ENCODE assay signal across 8 cellular contexts in genomic region chr3:48466386-48467109, GRCh38. TPM values are rescaled to one million over a fixed set of nuclear protein-coding genes. Genes with fewer than 3 reads are reported as not detected.
DNase-seq lines count a peak whose midpoint lies in the region; ATAC-seq and TF ChIP-seq lines count a peak whose summit lies in the region.

No MANE protein-coding gene starts in this region.

- H3K4me1 ChIP-seq in HEK293 (ENCODE audit: control insufficient read depth, insufficient read depth, low read length) (no peaks in the 10 kb centered on the region), endodermal cell (ENCODE audit: control insufficient read depth, insufficient read depth, low read length) (peaks cover 7% of the 10 kb centered on the region)

- no peak overlapping the region for H3K27ac ChIP-seq in HEK293 (ENCODE audit: extremely low read depth, low read depth, low read length)
- H3K27ac ChIP-seq in endodermal cell (ENCODE audit: low read depth, low read length) = peak overlapping the region; percentile 100

- intact Hi-C loops in Calu3 (cut with micrococcal nuclease; ENCODE audit: unreplicated experiment) = no loop called here

- POLR2A ChIA-PET in HEK293 (lab: Yijun Ruan, JAX) = interaction anchor here (0.6 to 0.7 kb wide), 3 partner anchors 8 to 41 kb away, joined by 3 to 4 read pairs (median 3); no protein-coding TSS in a partner anchor
- POLR2A ChIA-PET in naive thymus-derived CD8-positive, alpha-beta T cell (lab: Charles Lee) = interaction anchor here (0.6 to 3.8 kb wide), 13 partner anchors 10 to 169 kb away, joined by 3 to 33 read pairs (median 9); partner anchors contain the start of genes ATRIP, CCDC51, SHISA5 and SLC26A6

- TF ChIP-seq CTCF in Calu3 (IDR thresholded peaks at IDR 0.05; ENCODE audit: unreplicated experiment) (no peak), HEK293 (tag by site-specific recombination; IDR thresholded peaks at IDR 0.05) (no peak), endodermal cell (conservative IDR thresholded peaks at IDR 0.05) (no peak), omental fat pad (IDR thresholded peaks at IDR 0.05) (no peak)

- H3K4me3 Mint-ChIP-seq in Calu3 (ENCODE audit: low read depth, unreplicated experiment) (peak overlapping the region; percentile 74), endodermal cell (no peak overlapping the region)
- peak overlapping the region; percentile 84 to 93 (median 90) for H3K4me3 Mint-ChIP-seq in naive thymus-derived CD8-positive, alpha-beta T cell

- DNase-seq in Calu3 = no peak
- DNase-seq in T-helper 2 cell = peak in 3 of 5 experiments; percentile 11 to 71 (median 27)
- DNase-seq in endodermal cell = peak; percentile 50
- DNase-seq in naive thymus-derived CD8-positive, alpha-beta T cell = peak in 2 of 10 donors; percentile 19 to 27
- no peak for DNase-seq in NCI-H1105 treated with DMSO at 0.1 percent for 48 hours (lab: John Stamatoyannopoulos, UW)
- no peak for DNase-seq in superior temporal gyrus (ENCODE audit: extremely low spot score)
- DNase-seq in omental fat pad (ENCODE audit: low spot score) = no peak

- no peaks in the 10 kb centered on the region for H3K27me3 ChIP-seq in endodermal cell (ENCODE audit: control insufficient read depth, insufficient read depth, low read length, poor library complexity, severe bottlenecking)

- peak overlapping the region; percentile 77 for H3K9ac ChIP-seq in endodermal cell (ENCODE audit: extremely low read depth, low read length, poor library complexity, severe bottlenecking)

- H3K4me3 ChIP-seq in HEK293 (ENCODE audit: low read depth, low read length) (no peak overlapping the region), endodermal cell (ENCODE audit: low read length) (no peak overlapping the region)

- peak; percentile 59 for ATAC-seq in naive thymus-derived CD8-positive, alpha-beta T cell
- ATAC-seq in omental fat pad (ENCODE audit: low FRiP score) = no peak

- no peaks in the 10 kb centered on the region for H3K9me3 Mint-ChIP-seq in Calu3 (ENCODE audit: low read depth, unreplicated experiment)
- H3K9me3 Mint-ChIP-seq in endodermal cell = no peaks in the 10 kb centered on the region
- H3K9me3 Mint-ChIP-seq in naive thymus-derived CD8-positive, alpha-beta T cell = no peaks in the 10 kb centered on the region

- H3K36me3 ChIP-seq in HEK293 (ENCODE audit: control insufficient read depth in 2 of 2, insufficient read depth in 1 of 2, low read length in 2 of 2) (peaks cover 0 to 72% of the 10 kb centered on the region in 2 experiments; a peak in 2 of 3 replicates), endodermal cell (ENCODE audit: control insufficient read depth, insufficient read depth, low read length) (peaks cover 26% of the 10 kb centered on the region)

- 90 to 96% methylated on average over 10 to 19 of the region's 19 CpGs for WGBS in endodermal cell (ENCODE audit: insufficient coverage in 1 of 2, insufficient read length in 1 of 2), 2 experiments

- CTCF ChIA-PET in Calu3 (lab: Charles Lee) = interaction anchor here (0.5 to 0.6 kb wide), 2 partner anchors 83 to 1129 kb away, joined by 3 read pairs; no protein-coding TSS in a partner anchor
- CTCF ChIA-PET in HEK293 (lab: Yijun Ruan, JAX) = interaction anchor here (0.8 kb wide), 1 partner anchor 81 kb away, joined by 4 read pairs; no protein-coding TSS in a partner anchor

- BruUV-seq in Calu3 (replicated peaks; lab: Mats Ljungman, UMichigan) = TSS peak; percentile 76

- H3K27me3 Mint-ChIP-seq in Calu3 (ENCODE audit: unreplicated experiment) (no peaks in the 10 kb centered on the region), endodermal cell (ENCODE audit: insufficient read depth) (no peaks in the 10 kb centered on the region)
- H3K27me3 Mint-ChIP-seq in naive thymus-derived CD8-positive, alpha-beta T cell = no peaks in the 10 kb centered on the region

- H3K36me3 Mint-ChIP-seq in Calu3 (ENCODE audit: insufficient read depth, unreplicated experiment) (peaks cover 40% of the 10 kb centered on the region), endodermal cell (ENCODE audit: low read depth) (peaks cover 27% of the 10 kb centered on the region)
- peaks cover 0 to 22% (median 0%) of the 10 kb centered on the region in 3 donors for H3K36me3 Mint-ChIP-seq in naive thymus-derived CD8-positive, alpha-beta T cell

- peaks cover 18% of the 10 kb centered on the region for H3K4me1 Mint-ChIP-seq in Calu3 (ENCODE audit: low read depth, unreplicated experiment)
- peaks cover 16% of the 10 kb centered on the region for H3K4me1 Mint-ChIP-seq in endodermal cell
- peaks cover 21 to 65% (median 57%) of the 10 kb centered on the region in 4 donors for H3K4me1 Mint-ChIP-seq in naive thymus-derived CD8-positive, alpha-beta T cell

- H3K9me3 ChIP-seq in HEK293 (ENCODE audit: control insufficient read depth, insufficient read depth, low read depth, low read length) (no peaks in the 10 kb centered on the region), endodermal cell (ENCODE audit: control insufficient read depth, low read length) (no peaks in the 10 kb centered on the region)

- peak overlapping the region; percentile 100 for H3K27ac Mint-ChIP-seq in Calu3 (ENCODE audit: unreplicated experiment)
- H3K27ac Mint-ChIP-seq in endodermal cell = peak overlapping the region; percentile 98
- peak overlapping the region; percentile 79 to 100 (median 96) for H3K27ac Mint-ChIP-seq in naive thymus-derived CD8-positive, alpha-beta T cell

TF ChIP-seq in HEK293, 187 proteins besides CTCF, POLR2A, EP300 and RAD21:
- TF ChIP-seq GLIS1 (tag by site-specific recombination; IDR thresholded peaks at IDR 0.05) (peak; percentile 76), GLIS2 (tag by site-specific recombination; IDR thresholded peaks at IDR 0.05) (0 out of 2 replicates have a peak, but pooled peaks have one; percentile 16), ZNF596 (tag by site-specific recombination; IDR thresholded peaks at IDR 0.05) (no peak), ZNF280D (tag by site-specific recombination; IDR thresholded peaks at IDR 0.05) (no peak)

RNA-seq across cellular contexts. Expression of gene ATRIP, which starts 20.0 kb away (rescaled TPM):
- total RNA-seq in Calu3 (2022) (12.5 and 13.7 TPM in 2 replicates), endodermal cell (10 to 100 TPM; 11.7 to 16.1 TPM), omental fat pad (1 to 10 TPM; 4.0 to 6.5 (median 5.5) TPM)
- polyA plus RNA-seq in endodermal cell (2013, experiment 1 of 2) = 11.6 TPM
- 15.2 TPM for polyA plus RNA-seq in endodermal cell (2013, experiment 2 of 2)
- total RNA-seq in naive thymus-derived CD8-positive, alpha-beta T cell = 10 to 100 TPM; 13.2 to 13.5 TPM
- polyA plus RNA-seq in naive thymus-derived CD8-positive, alpha-beta T cell = 10 to 100 TPM in 2 of 3 donors, 1 to 10 TPM in 1; 8.9 to 17.5 (median 13.1) TPM

RNA-seq across cellular contexts. Expression of gene TMA7, which starts 26.5 kb away (rescaled TPM):
- total RNA-seq in Calu3 (2022) = 139 and 171 TPM in 2 replicates
- total RNA-seq in endodermal cell = 100 to 1,000 TPM; 290 to 326 TPM
- polyA plus RNA-seq in endodermal cell (2013, experiment 1 of 2) = 420 TPM
- 414 TPM for polyA plus RNA-seq in endodermal cell (2013, experiment 2 of 2)
- 100 to 1,000 TPM; 274 to 291 TPM for total RNA-seq in naive thymus-derived CD8-positive, alpha-beta T cell
- 100 to 1,000 TPM; 714 to 931 (median 847) TPM for polyA plus RNA-seq in naive thymus-derived CD8-positive, alpha-beta T cell
- 100 to 1,000 TPM; 239 to 266 (median 255) TPM for total RNA-seq in omental fat pad

RNA-seq across cellular contexts. Expression of gene CCDC51, which starts 26.6 kb away (rescaled TPM):
- total RNA-seq in Calu3 (2022) (18.9 and 19.9 TPM in 2 replicates), endodermal cell (10 to 100 TPM; 14.5 to 14.6 TPM), omental fat pad (10 to 100 TPM; 11.6 to 15.1 (median 13.6) TPM)
- polyA plus RNA-seq in endodermal cell (2013, experiment 1 of 2) = 15.2 TPM
- polyA plus RNA-seq in endodermal cell (2013, experiment 2 of 2) = 14.4 TPM
- 1 to 10 TPM; 4.6 to 4.7 TPM for total RNA-seq in naive thymus-derived CD8-positive, alpha-beta T cell
- 10 to 100 TPM in 2 of 3 donors, 1 to 10 TPM in 1; 8.6 to 12.9 (median 11.8) TPM for polyA plus RNA-seq in naive thymus-derived CD8-positive, alpha-beta T cell

RNA-seq across cellular contexts. Expression of gene PLXNB1, which starts 36.7 kb away (rescaled TPM):
- total RNA-seq in Calu3 (2022) (174 and 175 TPM in 2 replicates), endodermal cell (100 to 1,000 TPM; 175 to 216 TPM), omental fat pad (10 to 100 TPM; 66.7 to 91.3 (median 77.1) TPM)
- 165 TPM for polyA plus RNA-seq in endodermal cell (2013, experiment 1 of 2)
- 157 TPM for polyA plus RNA-seq in endodermal cell (2013, experiment 2 of 2)
- total RNA-seq in naive thymus-derived CD8-positive, alpha-beta T cell = 1 to 10 TPM; 2.0 to 3.2 TPM
- polyA plus RNA-seq in naive thymus-derived CD8-positive, alpha-beta T cell = not detected

RNA-seq across cellular contexts. Expression of gene SHISA5, which starts 37.4 kb away (rescaled TPM):
- total RNA-seq in Calu3 (2022) = 192 and 287 TPM in 2 replicates
- 100 to 1,000 TPM; 192 to 193 TPM for total RNA-seq in endodermal cell
- 132 TPM for polyA plus RNA-seq in endodermal cell (2013, experiment 1 of 2)
- polyA plus RNA-seq in endodermal cell (2013, experiment 2 of 2) = 117 TPM
- total RNA-seq in naive thymus-derived CD8-positive, alpha-beta T cell = 100 to 1,000 TPM; 176 to 186 TPM
- polyA plus RNA-seq in naive thymus-derived CD8-positive, alpha-beta T cell = 100 to 1,000 TPM; 341 to 364 (median 359) TPM
- 100 to 1,000 TPM in 3 of 4 donors, 10 to 100 TPM in 1; 99.5 to 120 (median 118) TPM for total RNA-seq in omental fat pad

Comparison
In these comparisons a context has a peak if more than half of its experiments do, and no peak if none do; other contexts are left out.
1. DNase-seq: peak in T-helper 2 cell (3 of 5) and endodermal cell (single experiment); none in Calu3 (single experiment), NCI-H1105 treated with DMSO at 0.1 percent for 48 hours (single experiment), superior temporal gyrus (single experiment) and omental fat pad (single experiment).
2. Peak in every context shown above with its lines, with median percentiles within 50 percentile points of each other: H3K27ac Mint-ChIP-seq.